ENCODE assay signal across 31 cellular contexts in the genomic region with DNA sequence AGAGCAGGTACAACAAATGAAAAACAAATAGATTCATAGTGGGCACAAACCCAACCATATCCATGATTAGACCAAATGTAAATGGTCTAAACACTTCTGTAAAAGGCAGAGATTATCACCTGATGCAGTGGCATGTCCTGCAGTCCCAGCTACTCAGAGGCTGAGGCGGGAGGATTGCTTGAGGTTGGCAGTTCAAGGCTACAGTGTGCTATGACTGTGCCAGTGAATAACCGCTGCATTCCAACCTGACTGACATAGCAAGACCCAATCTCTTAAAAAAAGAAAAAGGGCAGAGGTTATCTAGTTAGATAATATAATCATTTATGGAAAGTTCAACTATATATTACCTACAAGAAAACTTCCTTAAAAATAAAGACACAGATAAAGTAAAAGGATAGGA. TPM values are rescaled to one million over a fixed set of nuclear protein-coding genes. Genes with fewer than 3 reads are reported as not detected.
"Had no signal": no experiment of that assay in that cellular context is flagged by ENCODE, and none has a peak within 500 bp of the region (broad histone marks: within the 10 kb centered on the region; RNA-seq: fewer than 3 reads in every experiment).

No MANE protein-coding gene starts in this region.

- H3K4me3 Mint-ChIP-seq: naive thymus-derived CD8-positive, alpha-beta T cell; natural killer cell treated with Interleukin-12 subunit alpha and Interleukin-12 subunit beta and Interleukin-15 and Interleukin-18, amount 100 ng/mL, for 72 hours; nephron progenitor cell; neural crest cell; stimulated activated effector memory CD8-positive, alpha-beta T cell treated with anti-CD3 and anti-CD28 coated beads, Interleukin-12 subunit alpha, Interleukin-12 subunit beta, amount 100 ng/mL, for 72 hours; stimulated activated naive B cell treated with anti-CD40 and anti-IgM and Interleukin-4, amounts not matched to agents 10 μg/mL and 1 μg/mL and 100 μg/mL, for 72 hours; stimulated activated naive CD8-positive, alpha-beta T cell treated with anti-CD3 and anti-CD28 coated beads, Interleukin-15, Interleukin-2, amounts not matched to agents 100 ng/mL and 50 ng/mL, for 24 hours had no signal

- H3K27ac ChIP-seq: neutrophil, pancreas, prostate gland, right atrium auricular region, right lobe of liver, sigmoid colon, stomach, thoracic aorta, thyroid gland, tibial nerve, upper lobe of left lung, vagina had no signal

- H3K27ac Mint-ChIP-seq: naive thymus-derived CD8-positive, alpha-beta T cell; natural killer cell treated with Interleukin-12 subunit alpha and Interleukin-12 subunit beta and Interleukin-15 and Interleukin-18, amount 100 ng/mL, for 72 hours; nephron progenitor cell; stimulated activated effector memory CD8-positive, alpha-beta T cell treated with anti-CD3 and anti-CD28 coated beads, Interleukin-12 subunit alpha, Interleukin-12 subunit beta, amount 100 ng/mL, for 72 hours; stimulated activated naive B cell treated with anti-CD40 and anti-IgM and Interleukin-4, amounts not matched to agents 10 μg/mL and 1 μg/mL and 100 μg/mL, for 72 hours; stimulated activated naive CD8-positive, alpha-beta T cell treated with anti-CD3 and anti-CD28 coated beads, Interleukin-15, Interleukin-2, amounts not matched to agents 100 ng/mL and 50 ng/mL, for 24 hours had no signal

- DNase-seq: naive thymus-derived CD8-positive, alpha-beta T cell; nephron progenitor cell; nucleus accumbens; pancreas; retina; right lobe of liver; sigmoid colon; small intestine; stimulated activated CD4-positive, alpha-beta T cell treated with anti-CD3 and anti-CD28 coated beads, Interleukin-15, amount 100 ng/mL, for 24 hours; stimulated activated CD4-positive, alpha-beta T cell treated with anti-CD3 and anti-CD28 coated beads, Interleukin-2, amount 100 ng/mL, for 24 hours; stimulated activated CD4-positive, alpha-beta T cell treated with anti-CD3 and anti-CD28 coated beads, Interleukin-2, amount 100 ng/mL, for 48 hours; stimulated activated CD4-positive, alpha-beta T cell treated with anti-CD3 and anti-CD28 coated beads, Interleukin-4, amount 100 ng/mL, for 24 hours; stimulated activated naive B cell treated with anti-CD40 and anti-IgM and Interleukin-4, amounts not matched to agents 10 μg/mL and 1 μg/mL and 100 μg/mL, for 72 hours; stimulated activated naive CD4-positive, alpha-beta T cell treated with Interleukin-2 at 50 U/mL for 16 hours; stomach; thyroid gland; trophoblast cell; upper lobe of left lung had no signal

- H3K4me1 Mint-ChIP-seq: nephron progenitor cell; stimulated activated effector memory CD8-positive, alpha-beta T cell treated with anti-CD3 and anti-CD28 coated beads, Interleukin-12 subunit alpha, Interleukin-12 subunit beta, amount 100 ng/mL, for 72 hours had no signal

- H3K27me3 ChIP-seq: neutrophil, pancreas, right atrium auricular region, right lobe of liver, sigmoid colon, stomach, thyroid gland, tibial nerve, upper lobe of left lung, vagina had no signal

- ATAC-seq: naive thymus-derived CD8-positive, alpha-beta T cell; natural killer cell treated with Interleukin-12 subunit alpha and Interleukin-12 subunit beta and Interleukin-15 and Interleukin-18, amount 100 ng/mL, for 72 hours; pancreas; right lobe of liver; stimulated activated effector memory CD8-positive, alpha-beta T cell treated with anti-CD3 and anti-CD28 coated beads, Interleukin-12 subunit alpha, Interleukin-12 subunit beta, amount 100 ng/mL, for 72 hours; stimulated activated naive B cell treated with anti-CD40 and anti-IgM and Interleukin-4, amounts not matched to agents 10 μg/mL and 1 μg/mL and 100 μg/mL, for 72 hours had no signal

- H3K4me1 ChIP-seq: pancreas, prostate gland, right atrium auricular region, right lobe of liver, sigmoid colon, stomach, thyroid gland, tibial nerve, upper lobe of left lung, vagina had no signal

- H3K9me3 Mint-ChIP-seq: natural killer cell treated with Interleukin-12 subunit alpha and Interleukin-12 subunit beta and Interleukin-15 and Interleukin-18, amount 100 ng/mL, for 72 hours; stimulated activated naive CD8-positive, alpha-beta T cell treated with anti-CD3 and anti-CD28 coated beads, Interleukin-15, Interleukin-2, amounts not matched to agents 100 ng/mL and 50 ng/mL, for 24 hours had no signal

- H3K36me3 Mint-ChIP-seq: naive thymus-derived CD8-positive, alpha-beta T cell; stimulated activated effector memory CD8-positive, alpha-beta T cell treated with anti-CD3 and anti-CD28 coated beads, Interleukin-12 subunit alpha, Interleukin-12 subunit beta, amount 100 ng/mL, for 72 hours had no signal

- H3K9me3 ChIP-seq: neutrophil, pancreas, prostate gland, right lobe of liver, sigmoid colon, thoracic aorta, thyroid gland, vagina had no signal

- H3K27me3 Mint-ChIP-seq: stimulated activated naive CD8-positive, alpha-beta T cell treated with anti-CD3 and anti-CD28 coated beads, Interleukin-15, Interleukin-2, amounts not matched to agents 100 ng/mL and 50 ng/mL, for 24 hours had no signal

- H3K36me3 ChIP-seq: neutrophil, pancreas, prostate gland, right atrium auricular region, right lobe of liver, sigmoid colon, stomach, thoracic aorta, thyroid gland, tibial nerve, upper lobe of left lung, vagina had no signal

- H3K4me3 ChIP-seq: pancreas, prostate gland, right atrium auricular region, right lobe of liver, sigmoid colon, stomach, thoracic aorta, thyroid gland, tibial nerve, upper lobe of left lung, vagina had no signal

RNA-seq across cellular contexts. Expression of a gene that starts 21.3 kb away (rescaled TPM):
- total RNA-seq: neural crest cell, osteocyte, pulmonary artery endothelial cell, right atrium auricular region, skeletal muscle tissue, thyroid gland, vagina had no signal
